10 cellular contexts compared by ENCODE assay signal in the genomic region with DNA sequence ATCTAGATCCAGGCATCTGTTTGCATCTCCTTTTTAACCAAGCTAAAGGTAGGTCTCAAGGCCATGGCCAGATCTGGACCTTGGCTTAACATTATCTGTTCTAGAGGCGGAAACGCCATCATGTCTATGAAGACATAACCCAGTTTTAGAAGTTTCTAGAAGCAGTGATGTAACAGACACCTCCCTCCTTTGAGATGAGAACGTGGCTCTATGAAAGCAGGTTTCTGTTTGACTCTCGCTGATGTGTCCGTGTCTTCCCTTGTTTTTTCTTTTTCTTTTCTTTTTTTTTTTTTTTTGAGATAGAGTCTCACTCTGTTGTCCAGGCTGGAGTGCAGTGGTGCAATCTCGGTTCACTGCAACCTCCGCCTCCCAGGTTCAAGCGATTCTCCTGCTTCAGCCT. TPM values are rescaled to one million over a fixed set of nuclear protein-coding genes. Genes with fewer than 3 reads are reported as not detected.
A peak's percentile ranks its signal among the peaks of the same experiment; 100 is the strongest.
DNase-seq lines count a peak whose midpoint lies in the region; ATAC-seq and TF ChIP-seq lines count a peak whose summit lies in the region.
"Not testable (repeated sequence)": the region's sequence is repeated elsewhere in the genome, so short reads cannot be mapped to it uniquely, and the experiment has no call there.
"Had no signal": no experiment of that assay in that cellular context is flagged by ENCODE, and none has a peak within 500 bp of the region (broad histone marks: within the 10 kb centered on the region; RNA-seq: fewer than 3 reads in every experiment).

No MANE protein-coding gene starts in this region.

- H3K36me3 ChIP-seq in DOHH2 (ENCODE audit: control insufficient read depth, low read length) = peaks cover 58% of the 10 kb centered on the region
- not testable (repeated sequence) for H3K36me3 ChIP-seq in breast epithelium; mesenchymal stem cell (ENCODE audit: control insufficient read depth in 1 of 2, insufficient read depth in 2 of 2, low read depth in 1 of 2, low read length in 2 of 2)

- H2AK5ac ChIP-seq in mesenchymal stem cell (ENCODE audit: low read length, severe bottlenecking) = not testable (repeated sequence)

- H3K4me1 Mint-ChIP-seq in IgD-negative memory B cell = peaks cover 54 to 65% (median 63%) of the 10 kb centered on the region in 3 donors
- peaks cover 81% of the 10 kb centered on the region for H3K4me1 Mint-ChIP-seq in activated B cell treated with CpG ODN at 0.5 μM for 24 hours
- peaks cover 77% of the 10 kb centered on the region for H3K4me1 Mint-ChIP-seq in activated T-helper 1 cell treated with anti-CD3 and anti-CD28 coated beads, Interleukin-12 subunit alpha, Interleukin-12 subunit beta, Interleukin-2, Interleukin-4 antibody, amounts not matched to agents 30 ng/mL and 10 ng/mL and 1 ng/mL, durations not matched to agents 14 hours and 24 hours and 36 hours (ENCODE audit: low read depth)
- peaks cover 80% of the 10 kb centered on the region for H3K4me1 Mint-ChIP-seq in stimulated activated effector memory CD8-positive, alpha-beta T cell treated with anti-CD3 and anti-CD28 coated beads, Interleukin-12 subunit alpha, Interleukin-12 subunit beta, amount 100 ng/mL, for 72 hours

- H3K4me3 ChIP-seq in DOHH2 (ENCODE audit: low read length); breast epithelium; mesenchymal stem cell (ENCODE audit: insufficient read depth in 1 of 2, low read depth in 1 of 2, low read length in 2 of 2): not testable (repeated sequence)

- H2BK5ac ChIP-seq in mesenchymal stem cell (ENCODE audit: low read depth, low read length, poor library complexity, severe bottlenecking) = not testable (repeated sequence)

- not testable (repeated sequence) for H3K4me2 ChIP-seq in DOHH2 (ENCODE audit: low read length); mesenchymal stem cell (ENCODE audit: low read length, poor library complexity, severe bottlenecking)

- H3K27ac ChIP-seq in DOHH2 (ENCODE audit: low read depth, low read length) (peak overlapping the region; percentile 44), breast epithelium (peak overlapping the region; percentile 6 to 66)
- H3K27ac ChIP-seq in mesenchymal stem cell (ENCODE audit: low read length, poor library complexity, severe bottlenecking) = not testable (repeated sequence)

- not testable (repeated sequence) for H3K9me3 ChIP-seq in DOHH2 (ENCODE audit: control insufficient read depth, insufficient read depth, low read length); breast epithelium; mesenchymal stem cell (ENCODE audit: control insufficient read depth, low read length)

- H3K23ac ChIP-seq in mesenchymal stem cell (ENCODE audit: low read length in 2 of 2) = not testable (repeated sequence)

- not testable (repeated sequence) for TF ChIP-seq CTCF in DOHH2 (IDR thresholded peaks at IDR 0.05; ENCODE audit: low read depth, low read length, poor library complexity, severe bottlenecking); activated B cell treated with CpG ODN at 0.5 μM for 24 hours (IDR thresholded peaks at IDR 0.05); breast epithelium (IDR thresholded peaks at IDR 0.05)

- intact Hi-C loops in activated B cell treated with CpG ODN at 0.5 μM for 24 hours (cut with micrococcal nuclease); breast epithelium (cut with DNase I; ENCODE audit: low total_unique reads): not testable (repeated sequence)
- intact Hi-C loops in activated T-helper 1 cell treated with anti-CD3 and anti-CD28 coated beads, Interleukin-12 subunit alpha, Interleukin-12 subunit beta, Interleukin-2, Interleukin-4 antibody, amounts not matched to agents 30 ng/mL and 10 ng/mL and 1 ng/mL, durations not matched to agents 14 hours and 24 hours and 36 hours (cut with micrococcal nuclease) = loop anchor here (1.0 to 2.0 kb wide), 2 partner anchors 12 to 26 kb away; no protein-coding TSS in a partner anchor

- H3K9me2 ChIP-seq in DOHH2 (replicated peaks; ENCODE audit: control insufficient read depth, low read length) = not testable (repeated sequence)

- not testable (repeated sequence) for H3K79me1 ChIP-seq in mesenchymal stem cell (replicated peaks; ENCODE audit: low read length, poor library complexity, severe bottlenecking)

- not testable (repeated sequence) for H2BK12ac ChIP-seq in mesenchymal stem cell (ENCODE audit: low read length in 2 of 2)

- WGBS in mesenchymal stem cell = 96% methylated on average over 6 of the region's 8 CpGs

- H3K9ac ChIP-seq in mesenchymal stem cell (ENCODE audit: low read length) = peak overlapping the region; percentile 64

- not testable (repeated sequence) for ATAC-seq in activated B cell treated with CpG ODN at 0.5 μM for 24 hours (ENCODE audit: low read depth)
- peak; percentile 81 for ATAC-seq in stimulated activated effector memory CD8-positive, alpha-beta T cell treated with anti-CD3 and anti-CD28 coated beads, Interleukin-12 subunit alpha, Interleukin-12 subunit beta, amount 100 ng/mL, for 72 hours

- H3K9me3 Mint-ChIP-seq in IgD-negative memory B cell; activated B cell treated with CpG ODN at 0.5 μM for 24 hours; activated T-helper 1 cell treated with anti-CD3 and anti-CD28 coated beads, Interleukin-12 subunit alpha, Interleukin-12 subunit beta, Interleukin-2, Interleukin-4 antibody, amounts not matched to agents 30 ng/mL and 10 ng/mL and 1 ng/mL, durations not matched to agents 14 hours and 24 hours and 36 hours; stimulated activated effector memory CD8-positive, alpha-beta T cell treated with anti-CD3 and anti-CD28 coated beads, Interleukin-12 subunit alpha, Interleukin-12 subunit beta, amount 100 ng/mL, for 72 hours: not testable (repeated sequence)

- peaks cover 95% of the 10 kb centered on the region for H3K4me1 ChIP-seq in DOHH2 (ENCODE audit: control insufficient read depth, low read length)
- not testable (repeated sequence) for H3K4me1 ChIP-seq in breast epithelium; mesenchymal stem cell (ENCODE audit: control insufficient read depth, insufficient read depth, low read depth, low read length)

- not testable (repeated sequence) for H3K27me3 Mint-ChIP-seq in IgD-negative memory B cell; activated B cell treated with CpG ODN at 0.5 μM for 24 hours; activated T-helper 1 cell treated with anti-CD3 and anti-CD28 coated beads, Interleukin-12 subunit alpha, Interleukin-12 subunit beta, Interleukin-2, Interleukin-4 antibody, amounts not matched to agents 30 ng/mL and 10 ng/mL and 1 ng/mL, durations not matched to agents 14 hours and 24 hours and 36 hours (ENCODE audit: insufficient read depth)

- H3K36me3 Mint-ChIP-seq in IgD-negative memory B cell = not testable (repeated sequence)
- H3K36me3 Mint-ChIP-seq in activated B cell treated with CpG ODN at 0.5 μM for 24 hours (ENCODE audit: low read depth) = peaks cover 44% of the 10 kb centered on the region
- H3K36me3 Mint-ChIP-seq in activated T-helper 1 cell treated with anti-CD3 and anti-CD28 coated beads, Interleukin-12 subunit alpha, Interleukin-12 subunit beta, Interleukin-2, Interleukin-4 antibody, amounts not matched to agents 30 ng/mL and 10 ng/mL and 1 ng/mL, durations not matched to agents 14 hours and 24 hours and 36 hours (ENCODE audit: low read depth) = peaks cover 37% of the 10 kb centered on the region
- peaks cover 29% of the 10 kb centered on the region for H3K36me3 Mint-ChIP-seq in stimulated activated effector memory CD8-positive, alpha-beta T cell treated with anti-CD3 and anti-CD28 coated beads, Interleukin-12 subunit alpha, Interleukin-12 subunit beta, amount 100 ng/mL, for 72 hours

- peaks cover 38% of the 10 kb centered on the region for H3F3A ChIP-seq in DOHH2 (ENCODE audit: control insufficient read depth, insufficient read depth)

- peaks cover 97% of the 10 kb centered on the region for H3K79me2 ChIP-seq in DOHH2 (ENCODE audit: control insufficient read depth, low read length)

- H4K91ac ChIP-seq in mesenchymal stem cell (ENCODE audit: low read length) = not testable (repeated sequence)

- POLR2A ChIA-PET in activated B cell treated with CpG ODN at 0.5 μM for 24 hours (lab: Charles Lee) = interaction anchor here (0.7 to 1.7 kb wide), 3 partner anchors 28 to 680 kb away, joined by 3 to 5 read pairs (median 3); a partner anchor contains a TSS

- CTCF ChIA-PET in activated B cell treated with CpG ODN at 0.5 μM for 24 hours (lab: Charles Lee) = interaction anchor here (1.4 kb wide), 1 partner anchor 29 kb away, joined by 3 read pairs; no protein-coding TSS in a partner anchor

- H3K27me3 ChIP-seq in DOHH2 (ENCODE audit: control insufficient read depth, low read length); breast epithelium; mesenchymal stem cell (ENCODE audit: control insufficient read depth in 1 of 2, insufficient read depth in 1 of 2, low read length in 2 of 2): not testable (repeated sequence)

- TF ChIP-seq POLR2A in breast epithelium (IDR thresholded peaks at IDR 0.05) = not testable (repeated sequence)

- not testable (repeated sequence) for H3K4ac ChIP-seq in mesenchymal stem cell (ENCODE audit: low read depth in 1 of 2, low read length in 2 of 2)

- not testable (repeated sequence) for DNase-seq in activated B cell treated with CpG ODN at 0.5 μM for 24 hours; breast epithelium (ENCODE audit: low spot score in 2 of 2); mesenchymal stem cell; stimulated activated effector memory CD8-positive, alpha-beta T cell treated with anti-CD3 and anti-CD28 coated beads, Interleukin-12 subunit alpha, Interleukin-12 subunit beta, amount 100 ng/mL, for 72 hours (ENCODE audit: low spot score in 2 of 2)
- DNase-seq in activated T-helper 1 cell treated with anti-CD3 and anti-CD28 coated beads, Interleukin-12 subunit alpha, Interleukin-12 subunit beta, Interleukin-2, Interleukin-4 antibody, amounts not matched to agents 30 ng/mL and 10 ng/mL and 1 ng/mL, durations not matched to agents 14 hours and 24 hours and 36 hours (ENCODE audit: low spot score) = peak; percentile 31

- H2BK15ac ChIP-seq in mesenchymal stem cell (ENCODE audit: low read depth, poor library complexity, severe bottlenecking) = not testable (repeated sequence)

- not testable (repeated sequence) for H4K20me1 ChIP-seq in DOHH2 (ENCODE audit: control insufficient read depth, insufficient read depth, low read depth, low read length)

- H2AFZ ChIP-seq in mesenchymal stem cell (ENCODE audit: low read depth, low read length) = not testable (repeated sequence)

- not testable (repeated sequence) for H3K14ac ChIP-seq in mesenchymal stem cell (ENCODE audit: low read length in 2 of 2)

- H3K4me3 Mint-ChIP-seq in IgD-negative memory B cell (peak overlapping the region in 2 of 4 donors; percentile 55 to 83), activated B cell treated with CpG ODN at 0.5 μM for 24 hours (peak overlapping the region; percentile 19)
- H3K4me3 Mint-ChIP-seq in activated T-helper 1 cell treated with anti-CD3 and anti-CD28 coated beads, Interleukin-12 subunit alpha, Interleukin-12 subunit beta, Interleukin-2, Interleukin-4 antibody, amounts not matched to agents 30 ng/mL and 10 ng/mL and 1 ng/mL, durations not matched to agents 14 hours and 24 hours and 36 hours = peak overlapping the region; percentile 40
- peak overlapping the region; percentile 68 for H3K4me3 Mint-ChIP-seq in stimulated activated effector memory CD8-positive, alpha-beta T cell treated with anti-CD3 and anti-CD28 coated beads, Interleukin-12 subunit alpha, Interleukin-12 subunit beta, amount 100 ng/mL, for 72 hours

- H4K8ac ChIP-seq in mesenchymal stem cell (ENCODE audit: low read length) = not testable (repeated sequence)

- not testable (repeated sequence) for H3K18ac ChIP-seq in mesenchymal stem cell (ENCODE audit: low read depth in 1 of 2, low read length in 2 of 2)

- H2BK120ac ChIP-seq in mesenchymal stem cell (ENCODE audit: low read depth, low read length) = not testable (repeated sequence)

- H3K27ac Mint-ChIP-seq in IgD-negative memory B cell (peak overlapping the region; percentile 46 to 84 (median 78)), activated B cell treated with CpG ODN at 0.5 μM for 24 hours (peak overlapping the region; percentile 75)
- peak overlapping the region; percentile 94 for H3K27ac Mint-ChIP-seq in activated T-helper 1 cell treated with anti-CD3 and anti-CD28 coated beads, Interleukin-12 subunit alpha, Interleukin-12 subunit beta, Interleukin-2, Interleukin-4 antibody, amounts not matched to agents 30 ng/mL and 10 ng/mL and 1 ng/mL, durations not matched to agents 14 hours and 24 hours and 36 hours
- H3K27ac Mint-ChIP-seq in stimulated activated effector memory CD8-positive, alpha-beta T cell treated with anti-CD3 and anti-CD28 coated beads, Interleukin-12 subunit alpha, Interleukin-12 subunit beta, amount 100 ng/mL, for 72 hours = peak overlapping the region; percentile 89

RNA-seq across cellular contexts. Expression of a gene that starts 36.7 kb away (rescaled TPM):
- polyA plus RNA-seq in IgD-negative memory B cell = 66.4 TPM
- 79.1 and 85.5 TPM in 2 replicates for total RNA-seq in activated B cell treated with CpG ODN at 0.5 μM for 24 hours
- 39.6 and 43.6 TPM in 2 replicates for total RNA-seq in activated T-helper 1 cell treated with anti-CD3 and anti-CD28 coated beads, Interleukin-12 subunit alpha, Interleukin-12 subunit beta, Interleukin-2, Interleukin-4 antibody, amounts not matched to agents 30 ng/mL and 10 ng/mL and 1 ng/mL, durations not matched to agents 14 hours and 24 hours and 36 hours
- 10 to 100 TPM in 1 of 3 donors, 1 to 10 TPM in 2; 3.5 to 30.1 (median 6.2) TPM for total RNA-seq in breast epithelium
- 0.15 TPM for polyA plus RNA-seq in mesenchymal stem cell (2013, experiment 1 of 2)
- 0.08 TPM for polyA plus RNA-seq in mesenchymal stem cell (2013, experiment 2 of 2)
- total RNA-seq: H1, HT-29, pulmonary artery endothelial cell had no signal
